Comparison of ENCODE assay signal across 8 cellular contexts in genomic region chrX:24479924-24480722, GRCh38. TPM values are rescaled to one million over a fixed set of nuclear protein-coding genes. Genes with fewer than 3 reads are reported as not detected.
DNase-seq lines count a peak whose midpoint lies in the region; ATAC-seq lines count a peak whose summit lies in the region.

No MANE protein-coding gene starts in this region.

- DNase-seq in NCI-H1092 treated with DMSO at 0.1 percent for 48 hours (lab: John Stamatoyannopoulos, UW) (peak; percentile 46), H7 (no peak), AG20443 (ENCODE audit: low spot score) (no peak)
- DNase-seq in activated CD4-positive, CD25-positive, alpha-beta regulatory T cell treated with anti-CD3 and anti-CD28 coated beads, Interleukin-2, amount 50 U/mL, for 72 hours = peak; percentile 41
- DNase-seq in effector CD4-positive, alpha-beta T cell = peak; percentile 69
- peak; percentile 64 for DNase-seq in stimulated activated CD4-positive, alpha-beta T cell treated with anti-CD3 and anti-CD28 coated beads, Interleukin-2, amount 100 ng/mL, for 4 hours (ENCODE audit: low read depth)

- no peaks in the 10 kb centered on the region for H3K36me3 ChIP-seq in H7 (replicated peaks; ENCODE audit: control insufficient read depth, insufficient read depth, low read length)

- ATAC-seq in GM18499 (IDR thresholded peaks at IDR 0.05; ENCODE audit: insufficient read depth, unreplicated experiment) = peak; percentile 79
- ATAC-seq in HG02623 (IDR thresholded peaks at IDR 0.05; ENCODE audit: unreplicated experiment) = peak; percentile 88

- no peak overlapping the region for H3K4me3 ChIP-seq in H7 (ENCODE audit: insufficient read depth, low read depth, low read length)

- no peaks in the 10 kb centered on the region for H3K27me3 ChIP-seq in H7 (ENCODE audit: control insufficient read depth, insufficient read depth, low read length)

RNA-seq across cellular contexts. Expression of gene PDK3, which starts 15.0 kb away (rescaled TPM):
- 29.3 and 43.6 TPM in 2 replicates for total RNA-seq in H7 (2014; rRNA removed; shearing (Covaris generic))

Comparison
In these comparisons a context has a peak if more than half of its experiments do, and no peak if none do; other contexts are left out.
1. DNase-seq: peak in NCI-H1092 treated with DMSO at 0.1 percent for 48 hours (single experiment), activated CD4-positive, CD25-positive, alpha-beta regulatory T cell treated with anti-CD3 and anti-CD28 coated beads, Interleukin-2, amount 50 U/mL, for 72 hours (single experiment), effector CD4-positive, alpha-beta T cell (single experiment) and stimulated activated CD4-positive, alpha-beta T cell treated with anti-CD3 and anti-CD28 coated beads, Interleukin-2, amount 100 ng/mL, for 4 hours (single experiment); none in H7 (single experiment) and AG20443 (single experiment).